Comparison of ENCODE assay signal across 8 cellular contexts in the genomic region with DNA sequence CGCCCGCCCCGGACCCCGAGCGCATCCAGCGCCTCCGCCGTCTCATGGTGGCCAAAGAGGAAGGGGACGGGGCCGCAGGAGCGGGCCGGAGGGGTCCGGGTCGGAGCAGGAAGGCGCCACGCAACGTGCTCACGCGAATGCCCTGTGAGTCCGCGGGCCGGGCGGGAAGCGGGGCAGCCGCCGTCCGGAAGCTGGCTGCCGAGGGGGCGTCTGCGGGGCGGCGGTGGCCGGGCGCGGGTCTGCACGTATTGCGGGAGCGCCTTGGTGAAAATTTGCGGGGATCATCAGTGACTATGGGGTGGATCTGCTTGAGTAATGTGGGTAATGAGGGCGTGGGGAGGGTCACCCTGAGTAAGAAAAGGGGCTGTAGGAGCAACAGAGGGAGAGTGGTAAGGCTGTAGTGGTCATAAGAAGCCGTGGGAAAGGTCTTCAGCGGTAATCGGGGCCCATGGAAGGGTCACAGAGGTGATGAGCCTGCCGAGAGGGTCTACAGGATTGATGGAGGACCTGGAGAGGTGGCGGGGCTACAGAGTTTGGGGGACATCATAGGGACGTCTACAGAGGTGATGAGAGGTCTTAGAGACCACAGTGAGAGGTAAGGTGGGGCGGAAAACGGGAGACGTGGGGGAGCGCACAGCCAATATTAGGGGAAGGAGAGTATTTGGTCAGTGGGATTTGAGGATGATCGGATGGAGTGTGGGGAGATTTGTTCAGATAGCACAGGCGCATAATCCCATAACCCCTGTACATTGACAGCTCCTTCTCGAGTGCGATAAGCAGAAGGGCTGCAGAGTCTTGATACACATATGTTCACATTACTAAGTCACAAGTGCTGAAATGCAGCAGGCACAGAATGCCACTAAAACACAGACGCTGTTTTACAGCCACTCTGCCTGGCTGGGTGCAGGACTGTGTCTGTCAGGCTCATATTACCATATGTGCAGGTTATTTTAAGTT. TPM values are rescaled to one million over a fixed set of nuclear protein-coding genes. Genes with fewer than 3 reads are reported as not detected.
DNase-seq lines count a peak whose midpoint lies in the region; ATAC-seq and TF ChIP-seq lines count a peak whose summit lies in the region.

No MANE protein-coding gene starts in this region.

- H3K4me3 Mint-ChIP-seq in naive thymus-derived CD4-positive, alpha-beta T cell: peak overlapping the region; percentile 85 to 97 (median 93)

- DNase-seq in erythroblast (lab: John Stamatoyannopoulos, UW) (peak; percentile 83 to 93), NCI-H1694 treated with DMSO at 0.1 percent for 48 hours (lab: John Stamatoyannopoulos, UW) (no peak), DMS114 treated with DMSO at 0.1 percent for 48 hours (lab: John Stamatoyannopoulos, UW; ENCODE audit: unreplicated experiment) (no peak)
- peak in 5 of 9 donors; percentile 4 to 55 (median 11) for DNase-seq in naive thymus-derived CD4-positive, alpha-beta T cell

- H3K36me3 ChIP-seq in BLaER1: no peaks in the 10 kb centered on the region; the same call in 1 of the 2 replicates
- H3K36me3 ChIP-seq in naive thymus-derived CD4-positive, alpha-beta T cell (ENCODE audit: control insufficient read depth in 2 of 3, insufficient read depth in 3 of 3, low read length in 3 of 3): peaks cover 0 to 3% (median 0%) of the 10 kb centered on the region in 3 experiments

- H3K27ac ChIP-seq in BLaER1: peak overlapping the region; percentile 81
- peak overlapping the region; percentile 77 for H3K27ac ChIP-seq in VCaP
- H3K27ac ChIP-seq in naive thymus-derived CD4-positive, alpha-beta T cell (ENCODE audit: low read depth, low read length): peak overlapping the region; percentile 47

- H3K4me1 Mint-ChIP-seq in naive thymus-derived CD4-positive, alpha-beta T cell: peaks cover 9 to 44% (median 23%) of the 10 kb centered on the region in 7 donors

- no peaks in the 10 kb centered on the region for H3K27me3 Mint-ChIP-seq in naive thymus-derived CD4-positive, alpha-beta T cell

- H3K27ac Mint-ChIP-seq in naive thymus-derived CD4-positive, alpha-beta T cell: peak overlapping the region; percentile 50 to 91 (median 81)

- peaks cover 21% of the 10 kb centered on the region for H3K4me1 ChIP-seq in BLaER1
- H3K4me1 ChIP-seq in naive thymus-derived CD4-positive, alpha-beta T cell (ENCODE audit: control insufficient read depth in 2 of 2, insufficient read depth in 2 of 2, low read length in 2 of 2): peaks cover 13% of the 10 kb centered on the region in 2 donors

- H3K9me3 ChIP-seq in BLaER1: no peaks in the 10 kb centered on the region
- H3K9me3 ChIP-seq in naive thymus-derived CD4-positive, alpha-beta T cell (ENCODE audit: control insufficient read depth in 2 of 3, low read length in 3 of 3): no peaks in the 10 kb centered on the region

- peaks cover 7% of the 10 kb centered on the region; the same call in 1 of the 2 replicates for H3K27me3 ChIP-seq in BLaER1
- H3K27me3 ChIP-seq in naive thymus-derived CD4-positive, alpha-beta T cell (ENCODE audit: control insufficient read depth in 2 of 2, insufficient read depth in 2 of 2, low read length in 2 of 2): no peaks in the 10 kb centered on the region

- H3K36me3 Mint-ChIP-seq in naive thymus-derived CD4-positive, alpha-beta T cell: peaks cover 0 to 7% (median 0%) of the 10 kb centered on the region in 5 donors

- peak overlapping the region; percentile 94 for H3K4me3 ChIP-seq in BLaER1
- peak overlapping the region; percentile 58 for H3K4me3 ChIP-seq in naive thymus-derived CD4-positive, alpha-beta T cell (ENCODE audit: low read length)

- ATAC-seq in GM19043 (IDR thresholded peaks at IDR 0.05; ENCODE audit: low read depth, unreplicated experiment) (peak; percentile 20), HG03439 (IDR thresholded peaks at IDR 0.05; ENCODE audit: unreplicated experiment) (peak; percentile 24)
- no peak for ATAC-seq in naive thymus-derived CD4-positive, alpha-beta T cell

- CTCF ChIA-PET in naive thymus-derived CD4-positive, alpha-beta T cell (lab: Charles Lee): interaction anchor here (1.0 to 2.4 kb wide), 10 partner anchors 9 to 471 kb away, joined by 3 to 19 read pairs (median 8); a partner anchor contains a TSS

- peak overlapping the region; percentile 97 for H3K4me2 ChIP-seq in BLaER1

- no peaks in the 10 kb centered on the region for H3K9me3 Mint-ChIP-seq in naive thymus-derived CD4-positive, alpha-beta T cell

- TF ChIP-seq POLR2A in erythroblast (IDR thresholded peaks at IDR 0.05; ENCODE audit: low read length): peak; percentile 24

- peak overlapping the region; percentile 86 for H3K9ac ChIP-seq in BLaER1

- no peak for TF ChIP-seq CTCF in VCaP (conservative IDR thresholded peaks at IDR 0.05)

- intact Hi-C loops in naive thymus-derived CD4-positive, alpha-beta T cell (cut with micrococcal nuclease): loop anchor here (5.0 kb wide), 6 partner anchors 267 to 1518 kb away; a partner anchor contains a TSS

- H4K20me1 ChIP-seq in BLaER1: no peaks in the 10 kb centered on the region

- POLR2A ChIA-PET in naive thymus-derived CD4-positive, alpha-beta T cell (lab: Charles Lee): no interaction called here

RNA-seq across cellular contexts. Expression of a gene that starts 0.8 kb away (rescaled TPM):
- 1 to 10 TPM; 1.6 to 5.0 (median 4.0) TPM for total RNA-seq in naive thymus-derived CD4-positive, alpha-beta T cell
- under 1 TPM; 0.50 to 0.92 TPM for polyA plus RNA-seq in naive thymus-derived CD4-positive, alpha-beta T cell

RNA-seq across cellular contexts. Expression of a gene that starts 13.1 kb away (rescaled TPM):
- total RNA-seq in naive thymus-derived CD4-positive, alpha-beta T cell: 10 to 100 TPM in 1 of 5 experiments, 1 to 10 TPM in 4; 6.2 to 17.4 (median 7.4) TPM
- polyA plus RNA-seq in naive thymus-derived CD4-positive, alpha-beta T cell: 1 to 10 TPM; 4.6 to 6.2 TPM

Comparison
In these comparisons a context has a peak if more than half of its experiments do, and no peak if none do; other contexts are left out.
1. DNase-seq: peak in erythroblast (2 of 2) and naive thymus-derived CD4-positive, alpha-beta T cell (5 of 9); none in NCI-H1694 treated with DMSO at 0.1 percent for 48 hours (single experiment) and DMS114 treated with DMSO at 0.1 percent for 48 hours (single experiment).
2. Peak in every context shown above with its lines, with median percentiles within 50 percentile points of each other: H3K27ac ChIP-seq.